ENCODE assay signal across 23 cellular contexts in the genomic region with DNA sequence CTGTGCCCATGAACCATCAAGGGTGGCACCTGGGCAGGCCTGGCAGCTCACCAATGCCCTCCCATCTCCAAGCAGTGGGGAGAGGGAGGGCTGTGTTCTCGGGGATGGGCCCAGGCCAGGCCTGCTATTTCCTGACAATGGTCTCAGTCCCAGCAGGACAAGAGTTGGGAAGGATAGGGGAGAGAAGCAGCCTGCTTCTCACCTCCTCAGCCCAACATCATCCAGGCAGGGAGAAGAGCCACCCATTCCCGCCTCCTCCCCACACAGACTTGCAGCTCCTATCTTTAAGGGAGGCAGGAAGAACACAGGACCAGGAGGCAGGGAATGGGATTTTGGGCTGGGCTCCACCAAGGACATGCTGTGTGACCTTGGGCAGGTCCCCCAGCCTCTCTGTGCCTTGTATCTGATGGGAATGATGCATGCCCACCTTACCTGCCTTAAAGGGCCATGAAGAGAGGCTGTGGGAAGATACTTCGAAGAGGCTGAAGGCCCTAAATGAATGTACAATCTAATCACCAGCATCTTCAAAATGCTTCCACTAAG.
"Had no signal": no experiment of that assay in that cellular context is flagged by ENCODE, and none has a peak within 500 bp of the region (broad histone marks: within the 10 kb centered on the region; RNA-seq: fewer than 3 reads in every experiment).

No MANE protein-coding gene starts in this region.

- H3K9me3 Mint-ChIP-seq: activated CD4-positive, alpha-beta memory T cell treated with anti-CD3 and anti-CD28 coated beads for 36 hours; activated CD4-positive, alpha-beta T cell treated with anti-CD3 and anti-CD28 coated beads, Interleukin-2, amount 10 ng/mL, durations not matched to agents 24 days and 14 days; activated naive CD4-positive, alpha-beta T cell treated with anti-CD3 and anti-CD28 coated beads, Interleukin-2, amount 10 ng/mL, durations not matched to agents 7 days and 5 days; activated naive CD8-positive, alpha-beta T cell treated with anti-CD3 and anti-CD28 coated beads, Interleukin-2, amount 10 ng/mL, durations not matched to agents 7 days and 5 days; activated T-cell treated with anti-CD3 and anti-CD28 coated beads, Interleukin-2, amount 50 U/mL, for 4 hours; activated T-helper 17 cell treated with anti-CD3 and anti-CD28 coated beads, Interleukin-2, amount 50 U/mL, for 72 hours; central memory CD8-positive, alpha-beta T cell; WTC11 had no signal

- H3K9me3 ChIP-seq: adrenal gland had no signal

- H3K27ac ChIP-seq: adrenal gland, KMS-11 had no signal

- ATAC-seq: activated T-cell treated with anti-CD3 and anti-CD28 coated beads, Interleukin-2, amount 50 U/mL, for 4 hours; activated T-helper 17 cell treated with anti-CD3 and anti-CD28 coated beads, Interleukin-2, amount 50 U/mL, for 72 hours; PC-3; T-helper 17 cell; WTC11 had no signal

- H3K4me1 ChIP-seq: adrenal gland had no signal

- H3K36me3 ChIP-seq: adrenal gland had no signal

- H3K4me3 ChIP-seq: adrenal gland had no signal

- H3K4me1 Mint-ChIP-seq: activated CD4-positive, alpha-beta T cell treated with anti-CD3 and anti-CD28 coated beads, Interleukin-2, amount 10 ng/mL, durations not matched to agents 24 days and 14 days; activated naive CD4-positive, alpha-beta T cell treated with anti-CD3 and anti-CD28 coated beads, Interleukin-2, amount 10 ng/mL, durations not matched to agents 7 days and 5 days; activated naive CD8-positive, alpha-beta T cell treated with anti-CD3 and anti-CD28 coated beads, Interleukin-2, amount 10 ng/mL, durations not matched to agents 7 days and 5 days; activated T-helper 17 cell treated with anti-CD3 and anti-CD28 coated beads, Interleukin-2, amount 50 U/mL, for 72 hours; central memory CD8-positive, alpha-beta T cell; T-helper 17 cell had no signal

- FAIRE-seq: bronchial epithelial cell had no signal

- H3K4me2 ChIP-seq: KMS-11 had no signal

- H3K9ac ChIP-seq: KMS-11 had no signal

- H3K27ac Mint-ChIP-seq: activated CD4-positive, alpha-beta memory T cell treated with anti-CD3 and anti-CD28 coated beads for 36 hours; activated CD4-positive, alpha-beta T cell treated with anti-CD3 and anti-CD28 coated beads, Interleukin-2, amount 10 ng/mL, durations not matched to agents 24 days and 14 days; activated naive CD4-positive, alpha-beta T cell treated with anti-CD3 and anti-CD28 coated beads, Interleukin-2, amount 10 ng/mL, durations not matched to agents 7 days and 5 days; activated naive CD8-positive, alpha-beta T cell treated with anti-CD3 and anti-CD28 coated beads, Interleukin-2, amount 10 ng/mL, durations not matched to agents 7 days and 5 days; activated T-helper 17 cell treated with anti-CD3 and anti-CD28 coated beads, Interleukin-2, amount 50 U/mL, for 72 hours; T-helper 17 cell had no signal

- H3K4me3 Mint-ChIP-seq: activated CD4-positive, alpha-beta memory T cell treated with anti-CD3 and anti-CD28 coated beads for 36 hours; activated CD4-positive, alpha-beta T cell treated with anti-CD3 and anti-CD28 coated beads, Interleukin-2, amount 10 ng/mL, durations not matched to agents 24 days and 14 days; activated naive CD4-positive, alpha-beta T cell treated with anti-CD3 and anti-CD28 coated beads, Interleukin-2, amount 10 ng/mL, durations not matched to agents 7 days and 5 days; activated naive CD8-positive, alpha-beta T cell treated with anti-CD3 and anti-CD28 coated beads, Interleukin-2, amount 10 ng/mL, durations not matched to agents 7 days and 5 days; activated T-cell treated with anti-CD3 and anti-CD28 coated beads, Interleukin-2, amount 50 U/mL, for 4 hours; activated T-helper 17 cell treated with anti-CD3 and anti-CD28 coated beads, Interleukin-2, amount 50 U/mL, for 72 hours; central memory CD8-positive, alpha-beta T cell; T-helper 17 cell; WTC11 had no signal

- DNase-seq: activated CD4-positive, alpha-beta memory T cell treated with anti-CD3 and anti-CD28 coated beads for 36 hours; activated CD4-positive, alpha-beta T cell treated with anti-CD3 and anti-CD28 coated beads, Interleukin-2, amount 10 ng/mL, durations not matched to agents 24 days and 14 days; activated CD4-positive, CD25-positive, alpha-beta regulatory T cell treated with anti-CD3 and anti-CD28 coated beads, Interleukin-2, amount 50 U/mL, for 72 hours; activated CD8-positive, alpha-beta memory T cell treated with anti-CD3 and anti-CD28 coated beads for 24 hours; activated gamma-delta T cell treated with Interleukin-2 at 50 U/mL for 16 hours; activated naive CD4-positive, alpha-beta T cell treated with anti-CD3 and anti-CD28 coated beads, Interleukin-2, amount 10 ng/mL, durations not matched to agents 7 days and 5 days; activated naive CD8-positive, alpha-beta T cell treated with anti-CD3 and anti-CD28 coated beads, Interleukin-2, amount 10 ng/mL, durations not matched to agents 7 days and 5 days; activated T-cell treated with anti-CD3 and anti-CD28 coated beads, Interleukin-2, amount 50 U/mL, for 4 hours; adrenal gland; aorta; NCI-H1092; NCI-H1417; NCI-H1930; NCI-H510A treated with DMSO at 0.1 percent for 48 hours; PC-3; SIG-M5; T-helper 17 cell; T-helper 9 cell had no signal

- H3K36me3 Mint-ChIP-seq: activated CD4-positive, alpha-beta memory T cell treated with anti-CD3 and anti-CD28 coated beads for 36 hours; activated naive CD4-positive, alpha-beta T cell treated with anti-CD3 and anti-CD28 coated beads, Interleukin-2, amount 10 ng/mL, durations not matched to agents 7 days and 5 days; activated naive CD8-positive, alpha-beta T cell treated with anti-CD3 and anti-CD28 coated beads, Interleukin-2, amount 10 ng/mL, durations not matched to agents 7 days and 5 days; WTC11 had no signal

- H3K27me3 ChIP-seq: adrenal gland had no signal
